In genomic region chr14:23532658-23533057, GRCh38 we compare ENCODE assay signal across 1 cellular context.
TF ChIP-seq lines count a peak whose summit lies in the region.

No MANE protein-coding gene starts in this region.

TF ChIP-seq in HepG2, 621 proteins besides CTCF, POLR2A, EP300 and RAD21 (continued from another document):
- TF ChIP-seq DZIP1 (CRISPR knock-in tag; IDR thresholded peaks at IDR 0.05): no peak
TF ChIP-seq in HepG2: peak in this region for 4.
